In genomic region chr11:85256433-85256832, GRCh38 we compare ENCODE assay signal across 8 cellular contexts.
"Had no signal": no experiment of that assay in that cellular context is flagged by ENCODE, and none has a peak within 500 bp of the region (broad histone marks: within the 10 kb centered on the region; RNA-seq: fewer than 3 reads in every experiment).

No MANE protein-coding gene starts in this region.

- H3K4me3 ChIP-seq: GM12878 had no signal

- FAIRE-seq: G401.6, GM12878, GM12891, GM12892, GM18507, GM19239 had no signal

- ATAC-seq: GM12878 had no signal

- DNase-seq: GDM1, GF-D8 had no signal
